ENCODE assay signal across 1 cellular context in the genomic region with DNA sequence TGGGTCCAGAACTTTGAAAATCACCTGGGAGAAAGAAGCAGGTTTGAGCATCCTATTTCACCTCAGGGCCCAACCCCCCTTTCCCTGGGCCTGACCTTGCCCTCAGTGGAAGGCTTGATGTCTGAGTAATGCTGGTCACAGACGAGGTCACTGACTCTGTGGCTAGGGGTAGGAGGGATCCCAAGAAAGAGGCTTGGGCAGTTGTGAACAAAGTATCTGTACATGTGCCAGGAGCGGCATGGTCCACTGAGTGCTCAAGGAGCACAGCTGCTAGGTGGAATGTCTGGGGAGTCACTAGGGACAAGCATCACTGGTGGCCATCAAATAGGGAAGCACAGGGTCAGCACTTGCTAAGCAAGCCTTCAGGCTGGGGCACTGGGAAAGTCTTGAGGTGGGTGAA.
TF ChIP-seq lines count a peak whose summit lies in the region.

No MANE protein-coding gene starts in this region.

TF ChIP-seq in IMR-90, 13 proteins besides CTCF, POLR2A, EP300 and RAD21 (continued from another document):
- TF ChIP-seq, protein P1, sequence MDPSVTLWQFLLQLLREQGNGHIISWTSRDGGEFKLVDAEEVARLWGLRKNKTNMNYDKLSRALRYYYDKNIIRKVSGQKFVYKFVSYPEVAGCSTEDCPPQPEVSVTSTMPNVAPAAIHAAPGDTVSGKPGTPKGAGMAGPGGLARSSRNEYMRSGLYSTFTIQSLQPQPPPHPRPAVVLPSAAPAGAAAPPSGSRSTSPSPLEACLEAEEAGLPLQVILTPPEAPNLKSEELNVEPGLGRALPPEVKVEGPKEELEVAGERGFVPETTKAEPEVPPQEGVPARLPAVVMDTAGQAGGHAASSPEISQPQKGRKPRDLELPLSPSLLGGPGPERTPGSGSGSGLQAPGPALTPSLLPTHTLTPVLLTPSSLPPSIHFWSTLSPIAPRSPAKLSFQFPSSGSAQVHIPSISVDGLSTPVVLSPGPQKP (IDR thresholded peaks at IDR 0.05; ENCODE audit: borderline replicate concordance, low read depth, low read length): no peak
- TF ChIP-seq FOS (IDR thresholded peaks at IDR 0.05; ENCODE audit: low read depth, low read length) (no peak), BHLHE40 (IDR thresholded peaks at IDR 0.05; ENCODE audit: low read depth, low read length) (no peak), NFE2L2 (IDR thresholded peaks at IDR 0.05; ENCODE audit: low read depth, low read length) (no peak), CEBPB (IDR thresholded peaks at IDR 0.05; ENCODE audit: low read depth, low read length) (no peak), CHD1 (IDR thresholded peaks at IDR 0.05; ENCODE audit: low read depth, low read length) (no peak), MAFK (IDR thresholded peaks at IDR 0.05; ENCODE audit: low read depth, low read length) (no peak), RFX5 (IDR thresholded peaks at IDR 0.05; ENCODE audit: low read depth, low read length) (no peak)
- TF ChIP-seq, protein P2, sequence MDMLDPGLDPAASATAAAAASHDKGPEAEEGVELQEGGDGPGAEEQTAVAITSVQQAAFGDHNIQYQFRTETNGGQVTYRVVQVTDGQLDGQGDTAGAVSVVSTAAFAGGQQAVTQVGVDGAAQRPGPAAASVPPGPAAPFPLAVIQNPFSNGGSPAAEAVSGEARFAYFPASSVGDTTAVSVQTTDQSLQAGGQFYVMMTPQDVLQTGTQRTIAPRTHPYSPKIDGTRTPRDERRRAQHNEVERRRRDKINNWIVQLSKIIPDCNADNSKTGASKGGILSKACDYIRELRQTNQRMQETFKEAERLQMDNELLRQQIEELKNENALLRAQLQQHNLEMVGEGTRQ (IDR thresholded peaks at IDR 0.05; ENCODE audit: low read depth, low read length): no peak
TF ChIP-seq in IMR-90: peak in this region for 0.
